In the genomic region with DNA sequence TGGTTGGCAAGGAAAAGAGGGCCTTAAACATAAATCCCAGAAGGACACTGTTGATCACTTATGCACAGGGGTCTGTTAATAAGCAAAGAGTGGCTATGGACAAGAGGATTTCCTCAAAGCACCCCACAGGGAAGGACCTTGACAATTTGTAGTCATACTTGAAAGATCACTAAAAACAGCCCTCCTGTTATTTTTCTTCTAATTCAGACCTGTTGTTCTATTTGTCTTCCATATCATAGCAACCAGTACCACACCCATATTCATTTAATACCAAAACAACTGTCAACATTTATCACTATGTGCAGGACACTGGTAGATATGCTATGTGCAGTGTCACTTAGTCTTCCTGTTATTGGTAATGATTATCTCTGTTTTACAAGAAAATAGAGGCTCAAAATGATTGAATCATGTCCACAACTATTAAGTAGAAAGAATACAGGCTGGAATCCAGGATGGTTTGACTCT, we compare ENCODE assay signal across 14 cellular contexts. TPM values are rescaled to one million over a fixed set of nuclear protein-coding genes. Genes with fewer than 3 reads are reported as not detected.
A peak's percentile ranks its signal among the peaks of the same experiment; 100 is the strongest.
DNase-seq lines count a peak whose midpoint lies in the region; ATAC-seq, FAIRE-seq and TF ChIP-seq lines count a peak whose summit lies in the region.
"Had no signal": no experiment of that assay in that cellular context is flagged by ENCODE, and none has a peak within 500 bp of the region (broad histone marks: within the 10 kb centered on the region; RNA-seq: fewer than 3 reads in every experiment).

No MANE protein-coding gene starts in this region.

- H3K27me3 Mint-ChIP-seq in MCF 10A (ENCODE audit: insufficient read depth, unreplicated experiment): no peaks in the 10 kb centered on the region
- H3K27me3 Mint-ChIP-seq in type B pancreatic cell: no peaks in the 10 kb centered on the region

- TF ChIP-seq POLR2A in breast epithelium (IDR thresholded peaks at IDR 0.05) (no peak), K562 (conservative IDR thresholded peaks at IDR 0.05) (no peak)

- no TSS peak for BruUV-seq in MCF 10A (replicated peaks; lab: Mats Ljungman, UMichigan)
- BruUV-seq in K562 (replicated peaks; lab: Mats Ljungman, UMichigan): no TSS peak

- H3K9me3 Mint-ChIP-seq in MCF 10A (ENCODE audit: unreplicated experiment) (no peaks in the 10 kb centered on the region), type B pancreatic cell (no peaks in the 10 kb centered on the region)

- CTCF ChIA-PET in MCF 10A (lab: Yijun Ruan, JAX): interaction anchor here (1.0 to 1.9 kb wide), 4 partner anchors 18 to 322 kb away, joined by 3 to 9 read pairs (median 4); no protein-coding TSS in a partner anchor
- CTCF ChIA-PET in K562 (lab: Yijun Ruan, JAX; ENCODE audit: low intra/inter-chr PET ratio): no interaction called here

- no peak overlapping the region for H3K4me2 ChIP-seq in K562 (ENCODE audit: insufficient read depth, low read length)

- H3K27me3 ChIP-seq in breast epithelium (no peaks in the 10 kb centered on the region), K562 (ENCODE audit: control insufficient read depth in 2 of 2, insufficient read depth in 2 of 2, low read length in 2 of 2) (no peaks in the 10 kb centered on the region), lower lobe of right lung (ENCODE audit: low read depth) (no peaks in the 10 kb centered on the region)

- no peaks in the 10 kb centered on the region for H3K36me3 ChIP-seq in breast epithelium
- peaks cover 29% of the 10 kb centered on the region; the same call in 2 of the 3 replicates for H3K36me3 ChIP-seq in K562 (ENCODE audit: control insufficient read depth, insufficient read depth, low read length)
- H3K36me3 ChIP-seq in lower lobe of right lung: peaks cover 20% of the 10 kb centered on the region

- TF ChIP-seq RAD21 in K562 (CRISPR knock-in tag; conservative IDR thresholded peaks at IDR 0.05 in 1 of 2, IDR thresholded peaks at IDR 0.05 in 1 of 2): no peak

- in situ Hi-C loops in K562 (cut with MboI): no loop called here

- H3K4me3 ChIP-seq in breast epithelium (no peak overlapping the region), K562 (no peak overlapping the region), lower lobe of right lung (no peak overlapping the region)

- no peak for FAIRE-seq in K562 (lab: Jason Lieb, UNC)
- FAIRE-seq: frontal cortex had no signal

- DNase-seq in MCF 10A (ENCODE audit: unreplicated experiment): no peak
- DNase-seq in breast epithelium (ENCODE audit: low spot score in 2 of 2): no peak
- DNase-seq in K562 (ENCODE audit: extremely low read depth in 1 of 4, low spot score in 3 of 4): no peak
- DNase-seq in lower lobe of right lung: no peak
- no peak for DNase-seq in type B pancreatic cell (ENCODE audit: extremely low spot score, unreplicated experiment)
- no peak for DNase-seq in epidermal melanocyte (ENCODE audit: insufficient read length, low spot score)
- no peak for DNase-seq in NCI-H510A treated with DMSO at 0.1 percent for 48 hours (lab: John Stamatoyannopoulos, UW)
- no peak for DNase-seq in HK-2 (ENCODE audit: unreplicated experiment)
- DNase-seq: DMS79 treated with DMSO at 0.1 percent for 48 hours, KBM-7, NCI-H146, NCI-H774, SHP77 had no signal

- no peak overlapping the region for H2AFZ ChIP-seq in K562 (ENCODE audit: low read depth, low read length)

- intact Hi-C loops in MCF 10A (cut with micrococcal nuclease) (no loop called here), breast epithelium (cut with DNase I; ENCODE audit: low total_unique reads) (no loop called here), K562 (cut with micrococcal nuclease) (no loop called here), lower lobe of right lung (cut with DNase I) (no loop called here)

- no peaks in the 10 kb centered on the region for H3K9me1 ChIP-seq in K562 (ENCODE audit: control insufficient read depth, insufficient read depth, low read length)

- H3K4me3 Mint-ChIP-seq in MCF 10A (ENCODE audit: unreplicated experiment) (no peak overlapping the region), type B pancreatic cell (peak overlapping the region; percentile 80)

- H3K27ac Mint-ChIP-seq in MCF 10A (ENCODE audit: low read depth, unreplicated experiment) (peak overlapping the region; percentile 18), type B pancreatic cell (peak overlapping the region; percentile 89)

- H3K27ac ChIP-seq in breast epithelium (no peak overlapping the region), K562 (ENCODE audit: extremely low read depth, low read depth, low read length) (peak overlapping the region; percentile 15; the same call in 1 of the 3 replicates), lower lobe of right lung (peak overlapping the region; percentile 2)

- H3K36me3 Mint-ChIP-seq in MCF 10A (ENCODE audit: insufficient read depth, unreplicated experiment): peaks cover 53% of the 10 kb centered on the region
- H3K36me3 Mint-ChIP-seq in type B pancreatic cell: peaks cover 11% of the 10 kb centered on the region

- no peak for TF ChIP-seq CTCF in MCF 10A (IDR thresholded peaks at IDR 0.05; ENCODE audit: unreplicated experiment)
- TF ChIP-seq CTCF in breast epithelium (IDR thresholded peaks at IDR 0.05): no peak
- no peak for TF ChIP-seq CTCF in K562 (IDR thresholded peaks at IDR 0.05 in 2 of 3, conservative IDR thresholded peaks at IDR 0.05 in 1 of 3; ENCODE audit: insufficient read depth in 2 of 3, low read depth in 1 of 3, low read length in 3 of 3)
- TF ChIP-seq CTCF in lower lobe of right lung (IDR thresholded peaks at IDR 0.05): no peak
- no peak for TF ChIP-seq CTCF in type B pancreatic cell (conservative IDR thresholded peaks at IDR 0.05)

- H3K4me1 Mint-ChIP-seq in MCF 10A (ENCODE audit: insufficient read depth, unreplicated experiment): peaks cover 15% of the 10 kb centered on the region
- peaks cover 33% of the 10 kb centered on the region for H3K4me1 Mint-ChIP-seq in type B pancreatic cell (ENCODE audit: unreplicated experiment)

- ATAC-seq in K562 (no peak), lower lobe of right lung (no peak)

- H3K9ac ChIP-seq in K562 (ENCODE audit: insufficient read depth in 1 of 2, low read depth in 2 of 2, low read length in 2 of 2): no peak overlapping the region

- H3K4me1 ChIP-seq in breast epithelium (peaks cover 0 to 4% of the 10 kb centered on the region in 2 donors), K562 (replicated peaks in 1 of 2; ENCODE audit: control insufficient read depth in 2 of 2, insufficient read depth in 2 of 2, low read length in 2 of 2) (peaks cover 12 to 18% of the 10 kb centered on the region in 2 experiments; a peak in 4 of 5 replicates), lower lobe of right lung (peaks cover 33% of the 10 kb centered on the region)

- no peaks in the 10 kb centered on the region for H3K9me3 ChIP-seq in breast epithelium
- no peaks in the 10 kb centered on the region for H3K9me3 ChIP-seq in K562 (replicated peaks; ENCODE audit: control insufficient read depth, insufficient read depth, low read depth, low read length)
- H3K9me3 ChIP-seq in lower lobe of right lung: no peaks in the 10 kb centered on the region

- H3K79me2 ChIP-seq in K562 (ENCODE audit: control insufficient read depth, insufficient read depth, low read length): peaks cover 27% of the 10 kb centered on the region

- no peak for TF ChIP-seq EP300 in K562 (IDR thresholded peaks at IDR 0.05; ENCODE audit: low read length)

- POLR2A ChIA-PET in MCF 10A (lab: Yijun Ruan, JAX): interaction anchor here (0.6 to 1.3 kb wide), 2 partner anchors 10 to 210 kb away, joined by 3 read pairs; a partner anchor contains a TSS
- POLR2A ChIA-PET in K562 (lab: Yijun Ruan, JAX): interaction anchor here (1.1 kb wide), 1 partner anchor 24 kb away, joined by 3 read pairs; no protein-coding TSS in a partner anchor

- no peaks in the 10 kb centered on the region for H4K20me1 ChIP-seq in K562 (replicated peaks; ENCODE audit: control insufficient read depth, insufficient read depth, low read length)

RNA-seq across cellular contexts. Expression of a gene that starts 3.2 kb away (rescaled TPM):
- 127 and 145 TPM in 2 replicates for total RNA-seq in MCF 10A (2022)
- 10 to 100 TPM; 77.7 to 100.0 (median 98.1) TPM for total RNA-seq in breast epithelium
- total RNA-seq in K562 (2011; cell fraction: chromatin; rRNA removed; ENCODE audit: low replicate concordance): 29.4 and 46.8 TPM in 2 replicates
- 35.2 and 36.5 TPM in 2 replicates for total RNA-seq in K562 (2011; cell fraction: nucleolus; rRNA removed)
- total RNA-seq in K562 (2011; cell fraction: nucleoplasm; rRNA removed): 46.4 and 65.1 TPM in 2 replicates
- 101 and 142 TPM in 2 replicates for total RNA-seq in K562 (2014; rRNA removed)
- total RNA-seq in K562 (2014; rRNA removed; fragmentation: Illumina TruSeq; extraction: Trizol): 87.3 and 121 TPM in 2 replicates
- 135 and 145 TPM in 2 replicates for total RNA-seq in K562 (2015; rRNA removed; fragmentation: Illumina TruSeq; extraction: Trizol)
- 85.4 and 90.1 TPM in 2 replicates for total RNA-seq in K562 (2021)
- polyA plus RNA-seq in K562 (2011; rRNA removed): 80.2 and 113 TPM in 2 replicates
- polyA plus RNA-seq in K562 (2011; cell fraction: cytosol; rRNA removed): 151 and 166 TPM in 2 replicates
- 83.7 and 95.9 TPM in 2 replicates for polyA plus RNA-seq in K562 (2011; cell fraction: nucleus; rRNA removed)
- 237 and 280 TPM in 2 replicates for polyA plus RNA-seq in K562 (2012)
- 286 and 358 TPM in 2 replicates for polyA plus RNA-seq in K562 (2014; fragmentation: Illumina TruSeq; extraction: Trizol)
- polyA plus RNA-seq in K562 (2014; fragmentation: Nextera tagmentation; extraction: Ambion mirVana): 100 to 1,000 TPM; 172 to 191 TPM
- 48.7 and 59.0 TPM in 2 replicates for polyA plus RNA-seq in K562 (2014; rRNA removed)
- polyA minus RNA-seq in K562 (2011; rRNA and poly(A)+ RNA removed): 99.1 and 105 TPM in 2 replicates
- polyA minus RNA-seq in K562 (2011; cell fraction: cytosol; rRNA and poly(A)+ RNA removed): 62.2 and 65.4 TPM in 2 replicates
- polyA minus RNA-seq in K562 (2011; cell fraction: nucleus; rRNA and poly(A)+ RNA removed): 17.4 and 27.9 TPM in 2 replicates
- total RNA-seq in lower lobe of right lung: 161 TPM
- 164 and 201 TPM in 2 replicates for total RNA-seq in type B pancreatic cell (ENCODE audit: low replicate concordance)

RNA-seq across cellular contexts. Expression of a gene that starts 45.5 kb away (rescaled TPM):
- total RNA-seq in MCF 10A (2022) (10.5 and 10.7 TPM in 2 replicates), breast epithelium (10 to 100 TPM; 39.2 to 58.2 (median 51.5) TPM), K562 (2014; rRNA removed) (0.27 TPM in 1 of 2 replicates, not detected in the other), K562 (2014; rRNA removed; fragmentation: Illumina TruSeq; extraction: Trizol) (not detected in 2 replicates), K562 (2015; rRNA removed; fragmentation: Illumina TruSeq; extraction: Trizol) (not detected in 2 replicates), K562 (2021) (0.22 and 0.38 TPM in 2 replicates), lower lobe of right lung (51.6 TPM), type B pancreatic cell (ENCODE audit: low replicate concordance) (83.9 and 85.2 TPM in 2 replicates)
- not detected in 2 replicates for total RNA-seq in K562 (2011; cell fraction: chromatin; rRNA removed; ENCODE audit: low replicate concordance)
- total RNA-seq in K562 (2011; cell fraction: nucleolus; rRNA removed): not detected in 2 replicates
- total RNA-seq in K562 (2011; cell fraction: nucleoplasm; rRNA removed): not detected in 2 replicates
- polyA plus RNA-seq in K562 (2011; rRNA removed) (not detected in 2 replicates), K562 (2014; fragmentation: Illumina TruSeq; extraction: Trizol) (not detected in 2 replicates), K562 (2014; fragmentation: Nextera tagmentation; extraction: Ambion mirVana) (not detected), K562 (2014; rRNA removed) (0.28 TPM in 1 of 2 replicates, not detected in the other)
- not detected in 2 replicates for polyA plus RNA-seq in K562 (2011; cell fraction: cytosol; rRNA removed)
- not detected in 2 replicates for polyA plus RNA-seq in K562 (2011; cell fraction: nucleus; rRNA removed)
- polyA plus RNA-seq in K562 (2012): 0.07 and 0.57 TPM in 2 replicates
- not detected in 2 replicates for polyA minus RNA-seq in K562 (2011; rRNA and poly(A)+ RNA removed)
- polyA minus RNA-seq in K562 (2011; cell fraction: cytosol; rRNA and poly(A)+ RNA removed): not detected in 2 replicates
- not detected in 2 replicates for polyA minus RNA-seq in K562 (2011; cell fraction: nucleus; rRNA and poly(A)+ RNA removed)

Comparison
In these comparisons a context has a peak if more than half of its experiments do, and no peak if none do; other contexts are left out.
1. H3K27ac ChIP-seq: peak in K562 (single experiment) and lower lobe of right lung (single experiment); none in breast epithelium (0 of 2).